Comparison of ENCODE assay signal across 8 cellular contexts in genomic region chr14:44961730-44962572, GRCh38. TPM values are rescaled to one million over a fixed set of nuclear protein-coding genes. Genes with fewer than 3 reads are reported as not detected.
DNase-seq lines count a peak whose midpoint lies in the region; ATAC-seq, FAIRE-seq and TF ChIP-seq lines count a peak whose summit lies in the region.

Gene KLHL28 (minus strand): TSS chr14:44961947. CDS start chr14:44945928, 16,019 bp downstream.
Gene TOGARAM1 (plus strand): TSS chr14:44962190. CDS start chr14:44962422, 232 bp downstream.

- H3K4me3 ChIP-seq in AG04449 (ENCODE audit: low read depth, low read length) (peak within 1 kb of the TSS; percentile 93), bronchial epithelial cell (ENCODE audit: low read depth, low read length) (peak within 1 kb of the TSS; percentile 58), smooth muscle cell (peak within 1 kb of the TSS; percentile 79)

- POLR2A ChIA-PET in AG04449 (lab: Yijun Ruan, JAX) = interaction anchor here (0.5 to 1.6 kb wide), 5 partner anchors 17 to 64 kb away, joined by 3 to 5 read pairs (median 4); no protein-coding TSS in a partner anchor

- peaks cover 84% of the 10 kb centered on the region for H3K79me2 ChIP-seq in smooth muscle cell (ENCODE audit: low read depth)

- peak within 1 kb of the TSS; percentile 88 for H3K9ac ChIP-seq in smooth muscle cell (ENCODE audit: low read depth)

- peak; percentile 98 for DNase-seq in AG04449 (ENCODE audit: low read depth, low spot score)
- DNase-seq in NCI-H2196 (lab: John Stamatoyannopoulos, UW; ENCODE audit: unreplicated experiment) = peak; percentile 99
- peak; percentile 100 for DNase-seq in bronchial epithelial cell (ENCODE audit: low read depth)
- peak; percentile 96 for DNase-seq in iPS-NIHi7 (ENCODE audit: extremely low spot score)
- DNase-seq in smooth muscle cell (lab: John Stamatoyannopoulos, UW; ENCODE audit: unreplicated experiment) = peak; percentile 76

- no peak for TF ChIP-seq CTCF in AG04449 (IDR thresholded peaks at IDR 0.05; ENCODE audit: insufficient read depth, low read length, missing control alignments)
- no peak for TF ChIP-seq CTCF in VCaP (conservative IDR thresholded peaks at IDR 0.05)
- TF ChIP-seq CTCF in bronchial epithelial cell (IDR thresholded peaks at IDR 0.05; ENCODE audit: insufficient read depth, low read length, severe bottlenecking) = no peak
- no peak for TF ChIP-seq CTCF in smooth muscle cell (IDR thresholded peaks at IDR 0.05; ENCODE audit: borderline replicate concordance, insufficient read depth, poor library complexity, severe bottlenecking)

- H3K27ac ChIP-seq in VCaP (peak within 1 kb of the TSS; percentile 97), smooth muscle cell (ENCODE audit: low read depth) (peak within 1 kb of the TSS; percentile 87)

- peaks cover 4% of the 10 kb centered on the region for H3F3A ChIP-seq in smooth muscle cell (ENCODE audit: low read depth)

- H3K36me3 ChIP-seq in bronchial epithelial cell (ENCODE audit: control insufficient read depth, insufficient read depth, low read length) (no peaks in the 10 kb centered on the region), smooth muscle cell (ENCODE audit: low read depth) (no peaks in the 10 kb centered on the region)

- FAIRE-seq in bronchial epithelial cell (lab: Jason Lieb, UNC) = peak; percentile 96

- peak within 1 kb of the TSS; percentile 84 for H2AFZ ChIP-seq in smooth muscle cell (ENCODE audit: low read depth)

- CTCF ChIA-PET in AG04449 (lab: Yijun Ruan, JAX) = interaction anchor here (1.3 to 5.2 kb wide), 3 partner anchors 23 to 122 kb away, joined by 3 to 26 read pairs (median 4); partner anchors contain the start of gene PRPF39

- peak within 1 kb of the TSS; percentile 99 for H3K4me2 ChIP-seq in smooth muscle cell

- peaks cover 40% of the 10 kb centered on the region for H3K4me1 ChIP-seq in smooth muscle cell (ENCODE audit: low read depth)

- no peaks in the 10 kb centered on the region for H3K9me3 ChIP-seq in smooth muscle cell (replicated peaks; ENCODE audit: low read depth)

- WGBS in smooth muscle cell (ENCODE audit: low lambda C conversion rate) = under 1% methylated on average over 42 of the region's 42 CpGs

- peaks cover 71% of the 10 kb centered on the region for H4K20me1 ChIP-seq in smooth muscle cell (ENCODE audit: low read depth)

- ATAC-seq in GM18873 (IDR thresholded peaks at IDR 0.05; ENCODE audit: low FRiP score, unreplicated experiment) (peak; percentile 98), HG03135 (IDR thresholded peaks at IDR 0.05; ENCODE audit: unreplicated experiment) (peak; percentile 91)

- H3K27me3 ChIP-seq in bronchial epithelial cell (ENCODE audit: control insufficient read depth, insufficient read depth, low read length) = no peaks in the 10 kb centered on the region
- H3K27me3 ChIP-seq in smooth muscle cell (ENCODE audit: low read depth) = no peaks in the 10 kb centered on the region

RNA-seq across cellular contexts. Expression of gene KLHL28, which starts in this region (rescaled TPM):
- 13.4 and 14.0 TPM in 2 replicates for total RNA-seq in bronchial epithelial cell
- 20.1 and 21.3 TPM in 2 replicates for total RNA-seq in smooth muscle cell
- polyA plus RNA-seq in smooth muscle cell = 8.4 and 10.5 TPM in 2 replicates

RNA-seq across cellular contexts. Expression of gene TOGARAM1, which starts in this region (rescaled TPM):
- total RNA-seq in bronchial epithelial cell (7.4 and 9.0 TPM in 2 replicates), smooth muscle cell (22.8 and 30.2 TPM in 2 replicates)
- polyA plus RNA-seq in smooth muscle cell = 7.3 and 9.8 TPM in 2 replicates

Comparison
In these comparisons a context has a peak if more than half of its experiments do, and no peak if none do; other contexts are left out.
1. Peak in every context shown above with its lines: DNase-seq, ATAC-seq, H3K4me3 ChIP-seq and H3K27ac ChIP-seq.